In the genomic region with DNA sequence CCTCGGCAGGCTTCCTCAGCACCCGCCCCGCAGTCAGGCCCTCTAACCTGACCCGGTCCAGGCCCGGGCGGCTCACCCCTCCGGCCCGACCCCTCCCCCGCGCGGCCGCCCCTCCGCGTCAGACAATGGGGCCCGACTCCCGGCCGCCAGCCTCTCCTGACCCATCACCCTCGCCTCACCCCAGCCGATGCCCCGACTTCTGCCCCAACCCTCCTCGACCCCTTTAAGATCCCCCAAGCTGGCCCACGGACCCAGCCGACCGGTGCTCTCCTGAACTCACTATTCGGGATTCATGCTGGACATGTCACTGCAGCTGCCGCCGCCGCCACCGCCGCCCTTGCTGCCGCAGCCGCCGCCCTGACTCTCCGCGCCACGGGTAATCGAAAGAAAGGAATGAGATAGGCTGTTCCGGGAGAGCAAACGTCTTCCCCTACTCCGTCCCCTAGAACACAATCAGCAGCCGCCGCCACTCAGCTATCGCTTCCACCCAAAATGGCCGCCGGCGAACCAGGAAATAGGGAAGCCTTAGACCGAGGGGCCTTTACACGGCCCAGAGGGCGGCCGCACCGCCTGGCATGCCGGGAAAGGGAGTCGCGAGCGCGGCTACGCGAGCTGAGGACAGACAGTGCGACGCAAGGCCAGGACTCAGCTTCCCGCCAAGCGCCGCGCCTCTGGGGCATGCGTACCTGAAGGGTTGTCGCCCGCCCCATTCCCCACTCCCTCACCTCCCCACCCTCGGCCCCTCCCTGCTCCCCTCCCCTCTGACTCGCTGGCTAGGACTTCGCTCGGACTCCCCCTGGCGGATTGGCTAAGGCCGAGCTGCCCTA, we compare ENCODE assay signal across 8 cellular contexts. TPM values are rescaled to one million over a fixed set of nuclear protein-coding genes. Genes with fewer than 3 reads are reported as not detected.
DNase-seq lines count a peak whose midpoint lies in the region; ATAC-seq and TF ChIP-seq lines count a peak whose summit lies in the region.

A gene (minus strand): TSS at position 494 of the 827 bp plus-strand sequence. CDS start 191 bp downstream, at position 303.

- CTCF ChIA-PET in BJ (lab: Yijun Ruan, JAX): interaction anchor here (0.6 to 1.3 kb wide), 5 partner anchors 13 to 584 kb away, joined by 3 to 4 read pairs (median 3); no protein-coding TSS in a partner anchor

- DNase-seq in BJ (ENCODE audit: low read depth): peak; percentile 96
- DNase-seq in GM19238 (ENCODE audit: insufficient read length, low spot score): peak; percentile 94
- DNase-seq in NCI-H510A treated with DMSO at 0.1 percent for 48 hours (lab: John Stamatoyannopoulos, UW): peak; percentile 97
- peak; percentile 97 to 99 for DNase-seq in activated CD4-positive, alpha-beta T cell treated with anti-CD3 and anti-CD28 coated beads for 24 hours (ENCODE audit: low read depth in 2 of 2)
- DNase-seq in chondrocyte (ENCODE audit: low spot score): peak; percentile 100
- peak; percentile 97 for DNase-seq in kidney epithelial cell (ENCODE audit: low read depth)
- DNase-seq in stimulated activated CD4-positive, alpha-beta T cell treated with anti-CD3 and anti-CD28 coated beads, Interleukin-15, amount 100 ng/mL, for 48 hours (ENCODE audit: low read depth in 2 of 2): peak; percentile 99

- no peaks in the 10 kb centered on the region for H3K36me3 ChIP-seq in BJ (ENCODE audit: control insufficient read depth, insufficient read depth, low read length)
- H3K36me3 ChIP-seq in kidney epithelial cell (ENCODE audit: control insufficient read depth, insufficient read depth, low read length): no peaks in the 10 kb centered on the region

- H3K27ac Mint-ChIP-seq in chondrocyte (ENCODE audit: unreplicated experiment): peak within 1 kb of the TSS; percentile 100

- peak within 1 kb of the TSS; percentile 99 for H3K4me3 ChIP-seq in BJ (ENCODE audit: low read depth, low read length)
- H3K4me3 ChIP-seq in kidney epithelial cell (ENCODE audit: low read depth, low read length): peak within 1 kb of the TSS; percentile 95

- POLR2A ChIA-PET in BJ (lab: Charles Lee): no interaction called here

- TF ChIP-seq CTCF in BJ (IDR thresholded peaks at IDR 0.05; ENCODE audit: insufficient read depth, low read depth, low read length) (peak; percentile 62), chondrocyte (IDR thresholded peaks at IDR 0.05) (peak; percentile 73), kidney epithelial cell (IDR thresholded peaks at IDR 0.05; ENCODE audit: insufficient read depth, low read length, poor library complexity, severe bottlenecking) (peak; percentile 62)

- H3K27me3 Mint-ChIP-seq in chondrocyte (ENCODE audit: low read depth): no peaks in the 10 kb centered on the region

- no peaks in the 10 kb centered on the region for H3K36me3 Mint-ChIP-seq in chondrocyte (ENCODE audit: low read depth)

- H3K4me3 Mint-ChIP-seq in chondrocyte (ENCODE audit: unreplicated experiment): peak within 1 kb of the TSS; percentile 100

- peak; percentile 95 for ATAC-seq in HG03442 (IDR thresholded peaks at IDR 0.05; ENCODE audit: unreplicated experiment)

- H3K27me3 ChIP-seq in BJ (ENCODE audit: control insufficient read depth, insufficient read depth, low read length): no peaks in the 10 kb centered on the region; the same call in 1 of the 2 replicates
- H3K27me3 ChIP-seq in kidney epithelial cell (ENCODE audit: control insufficient read depth, insufficient read depth, low read length): no peaks in the 10 kb centered on the region

- no peaks in the 10 kb centered on the region for H3K9me3 Mint-ChIP-seq in chondrocyte (ENCODE audit: low read depth)

- peaks cover 51% of the 10 kb centered on the region for H3K4me1 Mint-ChIP-seq in chondrocyte (ENCODE audit: low read depth)

RNA-seq across cellular contexts. Expression of the gene that starts here (rescaled TPM):
- polyA plus RNA-seq in BJ (2011; rRNA removed): 90.6 and 189 TPM in 2 replicates
- polyA minus RNA-seq in BJ (2011; rRNA and poly(A)+ RNA removed): 79.2 and 106 TPM in 2 replicates
- total RNA-seq in chondrocyte (183 to 202 TPM (median 192 TPM) in 3 replicates), kidney epithelial cell (86.3 and 89.9 TPM in 2 replicates)

Comparison
In these comparisons a context has a peak if more than half of its experiments do, and no peak if none do; other contexts are left out.
1. Peak in every context shown above with its lines: DNase-seq, ATAC-seq and H3K4me3 ChIP-seq.